ENCODE assay signal across 9 cellular contexts in the genomic region with DNA sequence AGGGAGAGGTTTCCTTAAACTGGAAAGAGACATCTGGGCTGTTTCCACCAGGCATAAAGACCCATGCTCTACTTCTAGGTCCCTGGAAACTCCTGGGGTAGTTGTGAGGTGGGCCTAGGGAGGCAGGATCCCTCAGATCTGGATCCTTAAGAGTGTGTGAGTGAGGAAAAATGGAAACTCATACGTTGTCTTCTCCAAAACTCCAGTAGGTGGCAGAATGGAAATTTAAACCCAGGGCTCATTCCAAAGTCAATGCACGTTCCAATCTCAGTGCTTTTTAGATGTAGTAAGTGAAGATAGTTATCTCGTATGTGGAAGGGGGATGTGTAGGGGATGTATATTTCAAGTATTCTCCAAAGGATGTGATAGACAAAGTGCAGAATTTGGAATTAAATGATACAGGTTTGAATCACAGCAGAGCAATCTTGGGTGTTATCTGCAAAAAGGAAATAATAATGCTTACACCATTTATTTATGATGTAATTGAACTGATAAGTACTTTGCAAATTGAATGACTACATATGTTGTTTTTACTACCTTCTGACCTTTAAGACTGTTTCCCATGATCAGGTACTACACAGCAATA. TPM values are rescaled to one million over a fixed set of nuclear protein-coding genes. Genes with fewer than 3 reads are reported as not detected.
DNase-seq lines count a peak whose midpoint lies in the region; ATAC-seq and TF ChIP-seq lines count a peak whose summit lies in the region.
"Had no signal": no experiment of that assay in that cellular context is flagged by ENCODE, and none has a peak within 500 bp of the region (broad histone marks: within the 10 kb centered on the region; RNA-seq: fewer than 3 reads in every experiment).

No MANE protein-coding gene starts in this region.

- H3K4me1 Mint-ChIP-seq in activated CD8-positive, alpha-beta memory T cell treated with anti-CD3 and anti-CD28 coated beads, Interleukin-2, amount 10 ng/mL, durations not matched to agents 7 days and 5 days = no peaks in the 10 kb centered on the region

- POLR2A ChIA-PET in HEK293 (lab: Yijun Ruan, JAX) = no interaction called here

- CTCF ChIA-PET in HEK293 (lab: Yijun Ruan, JAX) = interaction anchor here (0.6 to 1.9 kb wide), 14 partner anchors 13 to 688 kb away, joined by 3 to 9 read pairs (median 4); a partner anchor contains a TSS
- CTCF ChIA-PET in activated CD8-positive, alpha-beta memory T cell treated with anti-CD3 and anti-CD28 coated beads, Interleukin-2, amount 10 ng/mL, durations not matched to agents 7 days and 5 days (lab: Charles Lee) = no interaction called here

- peaks cover 9% of the 10 kb centered on the region for H3K27me3 Mint-ChIP-seq in activated CD8-positive, alpha-beta memory T cell treated with anti-CD3 and anti-CD28 coated beads, Interleukin-2, amount 10 ng/mL, durations not matched to agents 7 days and 5 days

- H3K4me1 ChIP-seq in HEK293 (ENCODE audit: control insufficient read depth, insufficient read depth, low read length) = no peaks in the 10 kb centered on the region

- H3K4me3 ChIP-seq in HEK293 (ENCODE audit: low read depth, low read length) = no peak overlapping the region

- H3K27ac Mint-ChIP-seq in activated CD8-positive, alpha-beta memory T cell treated with anti-CD3 and anti-CD28 coated beads, Interleukin-2, amount 10 ng/mL, durations not matched to agents 7 days and 5 days = no peak overlapping the region

- no peak overlapping the region for H3K27ac ChIP-seq in C4-2B
- H3K27ac ChIP-seq in HEK293 (ENCODE audit: extremely low read depth, low read depth, low read length) = no peak overlapping the region
- peak overlapping the region; percentile 37 for H3K27ac ChIP-seq in VCaP

- DNase-seq in kidney tubule cell (ENCODE audit: low spot score) (peak; percentile 28), NCI-H2107 (lab: John Stamatoyannopoulos, UW) (no peak), cerebellum (ENCODE audit: low spot score) (no peak)
- DNase-seq in activated CD8-positive, alpha-beta memory T cell treated with anti-CD3 and anti-CD28 coated beads, Interleukin-2, amount 10 ng/mL, durations not matched to agents 7 days and 5 days = no peak

- H3K9me3 Mint-ChIP-seq in activated CD8-positive, alpha-beta memory T cell treated with anti-CD3 and anti-CD28 coated beads, Interleukin-2, amount 10 ng/mL, durations not matched to agents 7 days and 5 days (ENCODE audit: low read depth) = no peaks in the 10 kb centered on the region

- no peaks in the 10 kb centered on the region for H3K36me3 Mint-ChIP-seq in activated CD8-positive, alpha-beta memory T cell treated with anti-CD3 and anti-CD28 coated beads, Interleukin-2, amount 10 ng/mL, durations not matched to agents 7 days and 5 days

- ATAC-seq in activated CD8-positive, alpha-beta memory T cell treated with anti-CD3 and anti-CD28 coated beads, Interleukin-2, amount 10 ng/mL, durations not matched to agents 7 days and 5 days = no peak
- no peak for ATAC-seq in HG03196 (IDR thresholded peaks at IDR 0.05; ENCODE audit: unreplicated experiment)

- no peaks in the 10 kb centered on the region for H3K9me3 ChIP-seq in HEK293 (ENCODE audit: control insufficient read depth, insufficient read depth, low read depth, low read length)

- peak; percentile 84 for TF ChIP-seq CTCF in C4-2B (conservative IDR thresholded peaks at IDR 0.05)
- TF ChIP-seq CTCF in HEK293 (tag by site-specific recombination; IDR thresholded peaks at IDR 0.05) = peak; percentile 17; the same call in 1 of the 2 replicates
- TF ChIP-seq CTCF in VCaP (conservative IDR thresholded peaks at IDR 0.05) = peak; percentile 82

- H3K4me3 Mint-ChIP-seq in activated CD8-positive, alpha-beta memory T cell treated with anti-CD3 and anti-CD28 coated beads, Interleukin-2, amount 10 ng/mL, durations not matched to agents 7 days and 5 days = no peak overlapping the region

- no peaks in the 10 kb centered on the region for H3K36me3 ChIP-seq in HEK293 (ENCODE audit: control insufficient read depth in 2 of 2, insufficient read depth in 1 of 2, low read length in 2 of 2)

TF ChIP-seq in HEK293, 187 proteins besides CTCF, POLR2A, EP300 and RAD21:
- no peak for TF ChIP-seq ZNF292 (tag by site-specific recombination; IDR thresholded peaks at IDR 0.05; ENCODE audit: borderline replicate concordance, low read depth)
- no peak for TF ChIP-seq ZNF664 (tag by site-specific recombination; IDR thresholded peaks at IDR 0.05)
- peak; percentile 47 for TF ChIP-seq ZNF654 (tag by site-specific recombination; IDR thresholded peaks at IDR 0.05; ENCODE audit: low read depth)
- TF ChIP-seq, protein P1, sequence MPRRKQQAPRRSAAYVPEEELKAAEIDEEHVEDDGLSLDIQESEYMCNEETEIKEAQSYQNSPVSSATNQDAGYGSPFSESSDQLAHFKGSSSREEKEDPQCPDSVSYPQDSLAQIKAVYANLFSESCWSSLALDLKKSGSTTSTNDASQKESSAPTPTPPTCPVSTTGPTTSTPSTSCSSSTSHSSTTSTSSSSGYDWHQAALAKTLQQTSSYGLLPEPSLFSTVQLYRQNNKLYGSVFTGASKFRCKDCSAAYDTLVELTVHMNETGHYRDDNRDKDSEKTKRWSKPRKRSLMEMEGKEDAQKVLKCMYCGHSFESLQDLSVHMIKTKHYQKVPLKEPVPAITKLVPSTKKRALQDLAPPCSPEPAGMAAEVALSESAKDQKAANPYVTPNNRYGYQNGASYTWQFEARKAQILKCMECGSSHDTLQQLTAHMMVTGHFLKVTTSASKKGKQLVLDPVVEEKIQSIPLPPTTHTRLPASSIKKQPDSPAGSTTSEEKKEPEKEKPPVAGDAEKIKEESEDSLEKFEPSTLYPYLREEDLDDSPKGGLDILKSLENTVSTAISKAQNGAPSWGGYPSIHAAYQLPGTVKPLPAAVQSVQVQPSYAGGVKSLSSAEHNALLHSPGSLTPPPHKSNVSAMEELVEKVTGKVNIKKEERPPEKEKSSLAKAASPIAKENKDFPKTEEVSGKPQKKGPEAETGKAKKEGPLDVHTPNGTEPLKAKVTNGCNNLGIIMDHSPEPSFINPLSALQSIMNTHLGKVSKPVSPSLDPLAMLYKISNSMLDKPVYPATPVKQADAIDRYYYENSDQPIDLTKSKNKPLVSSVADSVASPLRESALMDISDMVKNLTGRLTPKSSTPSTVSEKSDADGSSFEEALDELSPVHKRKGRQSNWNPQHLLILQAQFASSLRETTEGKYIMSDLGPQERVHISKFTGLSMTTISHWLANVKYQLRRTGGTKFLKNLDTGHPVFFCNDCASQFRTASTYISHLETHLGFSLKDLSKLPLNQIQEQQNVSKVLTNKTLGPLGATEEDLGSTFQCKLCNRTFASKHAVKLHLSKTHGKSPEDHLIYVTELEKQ (tag by site-specific recombination; IDR thresholded peaks at IDR 0.05; ENCODE audit: borderline replicate concordance) = no peak

RNA-seq across cellular contexts. Expression of a gene that starts 13.1 kb away (rescaled TPM):
- not detected for total RNA-seq in activated CD8-positive, alpha-beta memory T cell treated with anti-CD3 and anti-CD28 coated beads, Interleukin-2, amount 10 ng/mL, durations not matched to agents 7 days and 5 days
- not detected for total RNA-seq in cerebellum

RNA-seq across cellular contexts. Expression of a gene that starts 30.6 kb away (rescaled TPM):
- under 1 TPM in 1 of 2 experiments, not detected in 1; 0.33 TPM for total RNA-seq in activated CD8-positive, alpha-beta memory T cell treated with anti-CD3 and anti-CD28 coated beads, Interleukin-2, amount 10 ng/mL, durations not matched to agents 7 days and 5 days
- total RNA-seq in cerebellum = not detected

RNA-seq across cellular contexts. Expression of a gene that starts 32.4 kb away (rescaled TPM):
- not detected for total RNA-seq in activated CD8-positive, alpha-beta memory T cell treated with anti-CD3 and anti-CD28 coated beads, Interleukin-2, amount 10 ng/mL, durations not matched to agents 7 days and 5 days
- not detected for total RNA-seq in cerebellum
- total RNA-seq: dermis microvascular lymphatic vessel endothelial cell had no signal

Comparison
In these comparisons a context has a peak if more than half of its experiments do, and no peak if none do; other contexts are left out.
1. CTCF ChIP-seq: peak in every context shown above with its lines; median percentile 84 in C4-2B; 82 in VCaP; 17 in HEK293.